Comparison of ENCODE assay signal across 15 cellular contexts in genomic region chr19:39261704-39262103, GRCh38. TPM values are rescaled to one million over a fixed set of nuclear protein-coding genes. Genes with fewer than 3 reads are reported as not detected.
DNase-seq lines count a peak whose midpoint lies in the region; ATAC-seq, FAIRE-seq and TF ChIP-seq lines count a peak whose summit lies in the region.
"Had no signal": no experiment of that assay in that cellular context is flagged by ENCODE, and none has a peak within 500 bp of the region (broad histone marks: within the 10 kb centered on the region; RNA-seq: fewer than 3 reads in every experiment).

No MANE protein-coding gene starts in this region.

- H2AFZ ChIP-seq in K562 (ENCODE audit: low read depth, low read length): no peak overlapping the region
- H2AFZ ChIP-seq: GM23248 had no signal

- H3K4me3 ChIP-seq in A549: no peak overlapping the region
- no peak overlapping the region for H3K4me3 ChIP-seq in K562
- H3K4me3 ChIP-seq: BLaER1, GM23248 had no signal

- H3K79me2 ChIP-seq in K562 (ENCODE audit: control insufficient read depth, insufficient read depth, low read length): no peaks in the 10 kb centered on the region

- WGBS in A549 (ENCODE audit: missing lambda C conversion rate): 59% methylated on average over 3 of the region's 3 CpGs
- 79% methylated on average over 3 of the region's 3 CpGs for WGBS in K562 (ENCODE audit: insufficient coverage, low coverage, missing lambda C conversion rate)

- BruUV-seq in K562 (replicated peaks; lab: Mats Ljungman, UMichigan): no TSS peak

- ATAC-seq in A549: no peak
- no peak for ATAC-seq in K562
- no peak for ATAC-seq in HG02678 (IDR thresholded peaks at IDR 0.05; ENCODE audit: unreplicated experiment)

- no peak overlapping the region for H3K27ac ChIP-seq in A549
- H3K27ac ChIP-seq in K562 (ENCODE audit: extremely low read depth, low read depth, low read length): no peak overlapping the region
- H3K27ac ChIP-seq: BLaER1, GM23248, KMS-11 had no signal

- CTCF ChIA-PET in A549 (lab: Yijun Ruan, JAX): interaction anchor here (0.6 to 2.8 kb wide), 10 partner anchors 11 to 1159 kb away, joined by 3 to 17 read pairs (median 3); partner anchors contain the start of gene IFNL4
- CTCF ChIA-PET in K562 (lab: Yijun Ruan, JAX; ENCODE audit: low intra/inter-chr PET ratio): no interaction called here

- TF ChIP-seq EP300 in A549 (IDR thresholded peaks at IDR 0.05) (no peak), K562 (IDR thresholded peaks at IDR 0.05; ENCODE audit: low read length) (no peak)

- peak; percentile 36 for DNase-seq in 8988T
- DNase-seq in A549 (ENCODE audit: low read depth in 1 of 2, low spot score in 1 of 2): no peak
- no peak for DNase-seq in K562 (ENCODE audit: extremely low read depth in 1 of 4, low spot score in 3 of 4)
- DNase-seq in activated CD8-positive, alpha-beta memory T cell treated with anti-CD3 and anti-CD28 coated beads, Interleukin-2, amount 50 U/mL, for 4 hours: no peak
- DNase-seq: AML-193, GM23248, H7 had no signal

- TF ChIP-seq RAD21 in A549 (conservative IDR thresholded peaks at IDR 0.05 in 1 of 2, IDR thresholded peaks at IDR 0.05 in 1 of 2) (no peak), K562 (CRISPR knock-in tag; conservative IDR thresholded peaks at IDR 0.05 in 1 of 2, IDR thresholded peaks at IDR 0.05 in 1 of 2) (no peak)

- H3K36me3 ChIP-seq in K562 (ENCODE audit: control insufficient read depth, insufficient read depth, low read length): no peaks in the 10 kb centered on the region
- H3K36me3 ChIP-seq: BLaER1 had no signal

- in situ Hi-C loops in K562 (cut with MboI): no loop called here

- no peaks in the 10 kb centered on the region for H3K27me3 ChIP-seq in K562 (ENCODE audit: control insufficient read depth in 2 of 2, insufficient read depth in 2 of 2, low read length in 2 of 2)

- TF ChIP-seq CTCF in A549 (IDR thresholded peaks at IDR 0.05): no peak
- TF ChIP-seq CTCF in K562 (IDR thresholded peaks at IDR 0.05 in 2 of 3, conservative IDR thresholded peaks at IDR 0.05 in 1 of 3; ENCODE audit: insufficient read depth in 2 of 3, low read depth in 1 of 3, low read length in 3 of 3): no peak

- H3K9me3 ChIP-seq in A549 (no peaks in the 10 kb centered on the region), K562 (replicated peaks; ENCODE audit: control insufficient read depth, insufficient read depth, low read depth, low read length) (no peaks in the 10 kb centered on the region)

- H3K9ac ChIP-seq in K562 (ENCODE audit: insufficient read depth in 1 of 2, low read depth in 2 of 2, low read length in 2 of 2): no peak overlapping the region
- H3K9ac ChIP-seq: BLaER1, GM23248, KMS-11 had no signal

- H3K4me2 ChIP-seq in A549 (no peak overlapping the region), K562 (ENCODE audit: insufficient read depth, low read length) (no peak overlapping the region)
- H3K4me2 ChIP-seq: KMS-11 had no signal

- POLR2A ChIA-PET in A549 (lab: Yijun Ruan, JAX): no interaction called here
- POLR2A ChIA-PET in K562 (lab: Yijun Ruan, JAX): interaction anchor here (0.6 kb wide), 1 partner anchor 153 kb away, joined by 3 read pairs; no protein-coding TSS in a partner anchor

- no peaks in the 10 kb centered on the region for H3K9me1 ChIP-seq in K562 (ENCODE audit: control insufficient read depth, insufficient read depth, low read length)

- H4K20me1 ChIP-seq in K562 (replicated peaks; ENCODE audit: control insufficient read depth, insufficient read depth, low read length): no peaks in the 10 kb centered on the region
- H4K20me1 ChIP-seq: BLaER1 had no signal

- FAIRE-seq in A549 (lab: Jason Lieb, UNC): no peak
- FAIRE-seq in K562 (lab: Jason Lieb, UNC): no peak
- FAIRE-seq: GM18507 had no signal

- intact Hi-C loops in K562 (cut with micrococcal nuclease): no loop called here

- TF ChIP-seq POLR2A in A549 (IDR thresholded peaks at IDR 0.05; ENCODE audit: low read length) (no peak), K562 (conservative IDR thresholded peaks at IDR 0.05) (no peak)

- H3K4me1 ChIP-seq in A549: no peaks in the 10 kb centered on the region
- H3K4me1 ChIP-seq in K562 (replicated peaks in 1 of 2; ENCODE audit: control insufficient read depth in 2 of 2, insufficient read depth in 2 of 2, low read length in 2 of 2): peaks cover 17 to 32% of the 10 kb centered on the region in 2 experiments; a peak in 4 of 5 replicates

RNA-seq across cellular contexts. Expression of gene IFNL2, which starts 6.5 kb away (rescaled TPM):
- polyA plus RNA-seq in A549 (2011; rRNA removed) (not detected in 2 replicates), A549 (2017; fragmentation: RNase III; extraction: RNeasy Plus Mini Kit Qiagen cat#74134 plus additional on column Dnase treatment) (not detected in 3 replicates), K562 (2011; rRNA removed) (not detected in 2 replicates), K562 (2014; fragmentation: Illumina TruSeq; extraction: Trizol) (not detected in 2 replicates), K562 (2014; fragmentation: Nextera tagmentation; extraction: Ambion mirVana) (not detected), K562 (2014; rRNA removed) (not detected in 2 replicates)
- polyA plus RNA-seq in A549 (2012; cell fraction: cytosol; rRNA removed): 0.12 TPM in 1 of 2 replicates, not detected in the other
- 0.14 TPM in 1 of 2 replicates, not detected in the other for polyA plus RNA-seq in A549 (2012; cell fraction: nucleus; rRNA removed)
- not detected in 2 replicates for polyA minus RNA-seq in A549 (2011; rRNA and poly(A)+ RNA removed)
- not detected in 2 replicates for total RNA-seq in K562 (2011; cell fraction: chromatin; rRNA removed; ENCODE audit: low replicate concordance)
- not detected in 2 replicates for total RNA-seq in K562 (2011; cell fraction: nucleolus; rRNA removed)
- not detected in 2 replicates for total RNA-seq in K562 (2011; cell fraction: nucleoplasm; rRNA removed)
- total RNA-seq in K562 (2014; rRNA removed) (not detected in 2 replicates), K562 (2014; rRNA removed; fragmentation: Illumina TruSeq; extraction: Trizol) (not detected in 2 replicates), K562 (2015; rRNA removed; fragmentation: Illumina TruSeq; extraction: Trizol) (not detected in 2 replicates), K562 (2021) (not detected in 2 replicates)
- not detected in 2 replicates for polyA plus RNA-seq in K562 (2011; cell fraction: cytosol; rRNA removed)
- not detected in 2 replicates for polyA plus RNA-seq in K562 (2011; cell fraction: nucleus; rRNA removed)
- not detected in 2 replicates for polyA plus RNA-seq in K562 (2012)
- not detected in 2 replicates for polyA minus RNA-seq in K562 (2011; rRNA and poly(A)+ RNA removed)
- not detected in 2 replicates for polyA minus RNA-seq in K562 (2011; cell fraction: cytosol; rRNA and poly(A)+ RNA removed)
- not detected in 2 replicates for polyA minus RNA-seq in K562 (2011; cell fraction: nucleus; rRNA and poly(A)+ RNA removed)
- total RNA-seq: Caco-2; CD8-positive, alpha-beta memory T cell; Daoy; GM23248; H7 had no signal
- polyA plus RNA-seq: CD8-positive, alpha-beta memory T cell; GM23248; IgD-negative memory B cell had no signal

RNA-seq across cellular contexts. Expression of gene IFNL4, which starts 13.0 kb away (rescaled TPM):
- polyA plus RNA-seq in A549 (2011; rRNA removed) (not detected in 2 replicates), A549 (2017; fragmentation: RNase III; extraction: RNeasy Plus Mini Kit Qiagen cat#74134 plus additional on column Dnase treatment) (not detected in 3 replicates), K562 (2011; rRNA removed) (not detected in 2 replicates), K562 (2014; fragmentation: Illumina TruSeq; extraction: Trizol) (not detected in 2 replicates), K562 (2014; fragmentation: Nextera tagmentation; extraction: Ambion mirVana) (not detected), K562 (2014; rRNA removed) (not detected in 2 replicates)
- not detected in 2 replicates for polyA plus RNA-seq in A549 (2012; cell fraction: cytosol; rRNA removed)
- polyA plus RNA-seq in A549 (2012; cell fraction: nucleus; rRNA removed): not detected in 2 replicates
- not detected in 2 replicates for polyA minus RNA-seq in A549 (2011; rRNA and poly(A)+ RNA removed)
- total RNA-seq in K562 (2011; cell fraction: chromatin; rRNA removed; ENCODE audit: low replicate concordance): not detected in 2 replicates
- total RNA-seq in K562 (2011; cell fraction: nucleolus; rRNA removed): not detected in 2 replicates
- not detected in 2 replicates for total RNA-seq in K562 (2011; cell fraction: nucleoplasm; rRNA removed)
- total RNA-seq in K562 (2014; rRNA removed) (not detected in 2 replicates), K562 (2014; rRNA removed; fragmentation: Illumina TruSeq; extraction: Trizol) (not detected in 2 replicates), K562 (2015; rRNA removed; fragmentation: Illumina TruSeq; extraction: Trizol) (not detected in 2 replicates), K562 (2021) (not detected in 2 replicates)
- not detected in 2 replicates for polyA plus RNA-seq in K562 (2011; cell fraction: cytosol; rRNA removed)
- polyA plus RNA-seq in K562 (2011; cell fraction: nucleus; rRNA removed): not detected in 2 replicates
- polyA plus RNA-seq in K562 (2012): not detected in 2 replicates
- polyA minus RNA-seq in K562 (2011; rRNA and poly(A)+ RNA removed): not detected in 2 replicates
- not detected in 2 replicates for polyA minus RNA-seq in K562 (2011; cell fraction: cytosol; rRNA and poly(A)+ RNA removed)
- not detected in 2 replicates for polyA minus RNA-seq in K562 (2011; cell fraction: nucleus; rRNA and poly(A)+ RNA removed)
- total RNA-seq: Caco-2, Daoy, GM23248, H7 had no signal
- polyA plus RNA-seq: CD8-positive, alpha-beta memory T cell; GM23248; IgD-negative memory B cell had no signal

RNA-seq across cellular contexts. Expression of gene IFNL3, which starts 16.9 kb away (rescaled TPM):
- polyA plus RNA-seq in A549 (2011; rRNA removed) (not detected in 2 replicates), A549 (2017; fragmentation: RNase III; extraction: RNeasy Plus Mini Kit Qiagen cat#74134 plus additional on column Dnase treatment) (not detected in 3 replicates), K562 (2011; rRNA removed) (not detected in 2 replicates), K562 (2014; fragmentation: Illumina TruSeq; extraction: Trizol) (not detected in 2 replicates), K562 (2014; fragmentation: Nextera tagmentation; extraction: Ambion mirVana) (not detected), K562 (2014; rRNA removed) (not detected in 2 replicates)
- polyA plus RNA-seq in A549 (2012; cell fraction: cytosol; rRNA removed): not detected in 2 replicates
- polyA plus RNA-seq in A549 (2012; cell fraction: nucleus; rRNA removed): not detected in 2 replicates
- polyA minus RNA-seq in A549 (2011; rRNA and poly(A)+ RNA removed): not detected in 2 replicates
- not detected in 2 replicates for total RNA-seq in K562 (2011; cell fraction: chromatin; rRNA removed; ENCODE audit: low replicate concordance)
- total RNA-seq in K562 (2011; cell fraction: nucleolus; rRNA removed): not detected in 2 replicates
- not detected in 2 replicates for total RNA-seq in K562 (2011; cell fraction: nucleoplasm; rRNA removed)
- total RNA-seq in K562 (2014; rRNA removed) (not detected in 2 replicates), K562 (2014; rRNA removed; fragmentation: Illumina TruSeq; extraction: Trizol) (not detected in 2 replicates), K562 (2015; rRNA removed; fragmentation: Illumina TruSeq; extraction: Trizol) (not detected in 2 replicates), K562 (2021) (not detected in 2 replicates)
- not detected in 2 replicates for polyA plus RNA-seq in K562 (2011; cell fraction: cytosol; rRNA removed)
- not detected in 2 replicates for polyA plus RNA-seq in K562 (2011; cell fraction: nucleus; rRNA removed)
- polyA plus RNA-seq in K562 (2012): not detected in 2 replicates
- polyA minus RNA-seq in K562 (2011; rRNA and poly(A)+ RNA removed): not detected in 2 replicates
- not detected in 2 replicates for polyA minus RNA-seq in K562 (2011; cell fraction: cytosol; rRNA and poly(A)+ RNA removed)
- polyA minus RNA-seq in K562 (2011; cell fraction: nucleus; rRNA and poly(A)+ RNA removed): not detected in 2 replicates
- total RNA-seq: Caco-2; CD8-positive, alpha-beta memory T cell; Daoy; GM23248; H7 had no signal
- polyA plus RNA-seq: CD8-positive, alpha-beta memory T cell; GM23248; IgD-negative memory B cell had no signal

RNA-seq across cellular contexts. Expression of gene IFNL1, which starts 34.5 kb away (rescaled TPM):
- not detected in 2 replicates for polyA plus RNA-seq in A549 (2011; rRNA removed)
- not detected in 2 replicates for polyA plus RNA-seq in A549 (2012; cell fraction: cytosol; rRNA removed)
- not detected in 2 replicates for polyA plus RNA-seq in A549 (2012; cell fraction: nucleus; rRNA removed)
- not detected in 3 replicates for polyA plus RNA-seq in A549 (2017; fragmentation: RNase III; extraction: RNeasy Plus Mini Kit Qiagen cat#74134 plus additional on column Dnase treatment)
- polyA minus RNA-seq in A549 (2011; rRNA and poly(A)+ RNA removed): not detected in 2 replicates
- not detected in 2 replicates for total RNA-seq in K562 (2011; cell fraction: chromatin; rRNA removed; ENCODE audit: low replicate concordance)
- not detected in 2 replicates for total RNA-seq in K562 (2011; cell fraction: nucleolus; rRNA removed)
- not detected in 2 replicates for total RNA-seq in K562 (2011; cell fraction: nucleoplasm; rRNA removed)
- not detected in 2 replicates for total RNA-seq in K562 (2014; rRNA removed)
- not detected in 2 replicates for total RNA-seq in K562 (2014; rRNA removed; fragmentation: Illumina TruSeq; extraction: Trizol)
- total RNA-seq in K562 (2015; rRNA removed; fragmentation: Illumina TruSeq; extraction: Trizol): not detected in 2 replicates
- total RNA-seq in K562 (2021): not detected in 2 replicates
- not detected in 2 replicates for polyA plus RNA-seq in K562 (2011; rRNA removed)
- not detected in 2 replicates for polyA plus RNA-seq in K562 (2011; cell fraction: cytosol; rRNA removed)
- not detected in 2 replicates for polyA plus RNA-seq in K562 (2011; cell fraction: nucleus; rRNA removed)
- polyA plus RNA-seq in K562 (2012): not detected in 2 replicates
- not detected in 2 replicates for polyA plus RNA-seq in K562 (2014; fragmentation: Illumina TruSeq; extraction: Trizol)
- polyA plus RNA-seq in K562 (2014; fragmentation: Nextera tagmentation; extraction: Ambion mirVana): not detected
- not detected in 2 replicates for polyA plus RNA-seq in K562 (2014; rRNA removed)
- polyA minus RNA-seq in K562 (2011; rRNA and poly(A)+ RNA removed): not detected in 2 replicates
- polyA minus RNA-seq in K562 (2011; cell fraction: cytosol; rRNA and poly(A)+ RNA removed): not detected in 2 replicates
- not detected in 2 replicates for polyA minus RNA-seq in K562 (2011; cell fraction: nucleus; rRNA and poly(A)+ RNA removed)
- total RNA-seq: Caco-2; CD8-positive, alpha-beta memory T cell; Daoy; GM23248; H7 had no signal
- polyA plus RNA-seq: GM23248, IgD-negative memory B cell had no signal

RNA-seq across cellular contexts. Expression of gene SYCN, which starts 57.6 kb away (rescaled TPM):
- polyA plus RNA-seq in A549 (2011; rRNA removed) (not detected in 2 replicates), A549 (2017; fragmentation: RNase III; extraction: RNeasy Plus Mini Kit Qiagen cat#74134 plus additional on column Dnase treatment) (not detected in 3 replicates), K562 (2011; rRNA removed) (not detected in 2 replicates), K562 (2014; fragmentation: Illumina TruSeq; extraction: Trizol) (not detected in 2 replicates), K562 (2014; fragmentation: Nextera tagmentation; extraction: Ambion mirVana) (not detected), K562 (2014; rRNA removed) (not detected in 2 replicates)
- polyA plus RNA-seq in A549 (2012; cell fraction: cytosol; rRNA removed): not detected in 2 replicates
- polyA plus RNA-seq in A549 (2012; cell fraction: nucleus; rRNA removed): 0.16 TPM in 1 of 2 replicates, not detected in the other
- polyA minus RNA-seq in A549 (2011; rRNA and poly(A)+ RNA removed): not detected in 2 replicates
- not detected in 2 replicates for total RNA-seq in K562 (2011; cell fraction: chromatin; rRNA removed; ENCODE audit: low replicate concordance)
- not detected in 2 replicates for total RNA-seq in K562 (2011; cell fraction: nucleolus; rRNA removed)
- total RNA-seq in K562 (2011; cell fraction: nucleoplasm; rRNA removed): not detected in 2 replicates
- total RNA-seq in K562 (2014; rRNA removed) (not detected in 2 replicates), K562 (2014; rRNA removed; fragmentation: Illumina TruSeq; extraction: Trizol) (not detected in 2 replicates), K562 (2015; rRNA removed; fragmentation: Illumina TruSeq; extraction: Trizol) (not detected in 2 replicates), K562 (2021) (0.36 TPM in 1 of 2 replicates, not detected in the other)
- 0.13 TPM in 1 of 2 replicates, not detected in the other for polyA plus RNA-seq in K562 (2011; cell fraction: cytosol; rRNA removed)
- polyA plus RNA-seq in K562 (2011; cell fraction: nucleus; rRNA removed): not detected in 2 replicates
- polyA plus RNA-seq in K562 (2012): 0.21 TPM in 1 of 2 replicates, not detected in the other
- polyA minus RNA-seq in K562 (2011; rRNA and poly(A)+ RNA removed): not detected in 2 replicates
- not detected in 2 replicates for polyA minus RNA-seq in K562 (2011; cell fraction: cytosol; rRNA and poly(A)+ RNA removed)
- polyA minus RNA-seq in K562 (2011; cell fraction: nucleus; rRNA and poly(A)+ RNA removed): not detected in 2 replicates
- total RNA-seq: Caco-2; CD8-positive, alpha-beta memory T cell; Daoy; GM23248; H7 had no signal
- polyA plus RNA-seq: CD8-positive, alpha-beta memory T cell; GM23248; IgD-negative memory B cell had no signal
